Comparison of ENCODE assay signal across 17 cellular contexts in genomic region chr1:61490924-61491323, GRCh38.
DNase-seq lines count a peak whose midpoint lies in the region; ATAC-seq and TF ChIP-seq lines count a peak whose summit lies in the region.
"Had no signal": no experiment of that assay in that cellular context is flagged by ENCODE, and none has a peak within 500 bp of the region (broad histone marks: within the 10 kb centered on the region; RNA-seq: fewer than 3 reads in every experiment).

No MANE protein-coding gene starts in this region.

- TF ChIP-seq CTCF in esophagus muscularis mucosa (IDR thresholded peaks at IDR 0.05) = no peak
- TF ChIP-seq CTCF in omental fat pad (IDR thresholded peaks at IDR 0.05) = no peak

- no peak for TF ChIP-seq EP300 in esophagus muscularis mucosa (IDR thresholded peaks at IDR 0.05)

- no peaks in the 10 kb centered on the region for H3K9me3 ChIP-seq in esophagus muscularis mucosa
- no peaks in the 10 kb centered on the region for H3K9me3 ChIP-seq in aorta (ENCODE audit: control insufficient read depth, low read length)
- H3K9me3 ChIP-seq: BE2C had no signal

- H3K4me3 ChIP-seq in esophagus muscularis mucosa (no peak overlapping the region), aorta (ENCODE audit: low read length in 2 of 2) (no peak overlapping the region)
- H3K4me3 ChIP-seq: GM12878, K562, PC-9 had no signal

- ATAC-seq in left cardiac atrium = peak; percentile 24 to 60
- peak; percentile 43 for ATAC-seq in omental fat pad (ENCODE audit: low FRiP score)
- ATAC-seq in aorta (ENCODE audit: low FRiP score) = peak; percentile 53
- ATAC-seq: GM12878, K562 had no signal

- no peaks in the 10 kb centered on the region for H3K36me3 ChIP-seq in esophagus muscularis mucosa
- H3K36me3 ChIP-seq in aorta (ENCODE audit: control insufficient read depth in 1 of 2, insufficient read depth in 2 of 2, low read length in 1 of 2) = no peaks in the 10 kb centered on the region
- H3K36me3 ChIP-seq: BE2C had no signal

- DNase-seq in esophagus muscularis mucosa (ENCODE audit: extremely low spot score) (no peak), left cardiac atrium (no peak), omental fat pad (ENCODE audit: low spot score) (no peak), aorta (no peak), hippocampal formation (lab: John Stamatoyannopoulos, UW) (no peak), SKM-1 treated with dmso at 0.1 percent for 144 hours (lab: John Stamatoyannopoulos, UW; ENCODE audit: unreplicated experiment) (no peak)
- no peak for DNase-seq in activated CD8-positive, alpha-beta memory T cell treated with anti-CD3 and anti-CD28 coated beads, Interleukin-2, amount 50 U/mL, for 4 hours
- DNase-seq: BE2C, DND-41, GDM1, NCI-H1092 treated with DMSO at 0.1 percent for 48 hours, NCI-H2081 treated with DMSO at 0.1 percent for 48 hours, NCI-H510A, NCI-H774, PC-9 had no signal

- no peak for TF ChIP-seq POLR2A in esophagus muscularis mucosa (IDR thresholded peaks at IDR 0.05; ENCODE audit: low read depth)

- 56% methylated on average over 4 of the region's 4 CpGs for whole genome bisulfite sequencing in esophagus muscularis mucosa
- 64 to 77% methylated on average over 4 of the region's 4 CpGs for WGBS in aorta, 2 donors

- H3K27ac ChIP-seq in esophagus muscularis mucosa (replicated peaks in 1 of 4) = peak overlapping the region; percentile 35 to 67 (median 46)
- H3K27ac ChIP-seq in aorta (ENCODE audit: low read depth in 1 of 2, low read length in 2 of 2) = no peak overlapping the region
- H3K27ac ChIP-seq: PC-9 had no signal

- H3K4me1 ChIP-seq in esophagus muscularis mucosa (peaks cover 9 to 29% (median 20%) of the 10 kb centered on the region in 4 donors), aorta (ENCODE audit: control insufficient read depth in 1 of 2, insufficient read depth in 2 of 2, low read length in 2 of 2) (no peaks in the 10 kb centered on the region)

- H3K27me3 ChIP-seq in esophagus muscularis mucosa (no peaks in the 10 kb centered on the region), aorta (ENCODE audit: control insufficient read depth in 1 of 2, insufficient read depth in 2 of 2, low read length in 1 of 2) (no peaks in the 10 kb centered on the region)
- H3K27me3 ChIP-seq: BE2C had no signal

- intact Hi-C loops in esophagus muscularis mucosa (cut with DNase I) (loop anchor here (10.0 kb wide), 1 partner anchor 144 kb away; no protein-coding TSS in a partner anchor), left cardiac atrium (cut with DNase I) (no loop called here), aorta (cut with DNase I) (no loop called here)

Comparison
In these comparisons a context has a peak if more than half of its experiments do, and no peak if none do; other contexts are left out.
1. H3K27ac ChIP-seq: peak in esophagus muscularis mucosa (4 of 4); none in aorta (0 of 2).
2. Peak in every context shown above with its lines, with median percentiles within 50 percentile points of each other: ATAC-seq.